8 cellular contexts compared by ENCODE assay signal in the genomic region with DNA sequence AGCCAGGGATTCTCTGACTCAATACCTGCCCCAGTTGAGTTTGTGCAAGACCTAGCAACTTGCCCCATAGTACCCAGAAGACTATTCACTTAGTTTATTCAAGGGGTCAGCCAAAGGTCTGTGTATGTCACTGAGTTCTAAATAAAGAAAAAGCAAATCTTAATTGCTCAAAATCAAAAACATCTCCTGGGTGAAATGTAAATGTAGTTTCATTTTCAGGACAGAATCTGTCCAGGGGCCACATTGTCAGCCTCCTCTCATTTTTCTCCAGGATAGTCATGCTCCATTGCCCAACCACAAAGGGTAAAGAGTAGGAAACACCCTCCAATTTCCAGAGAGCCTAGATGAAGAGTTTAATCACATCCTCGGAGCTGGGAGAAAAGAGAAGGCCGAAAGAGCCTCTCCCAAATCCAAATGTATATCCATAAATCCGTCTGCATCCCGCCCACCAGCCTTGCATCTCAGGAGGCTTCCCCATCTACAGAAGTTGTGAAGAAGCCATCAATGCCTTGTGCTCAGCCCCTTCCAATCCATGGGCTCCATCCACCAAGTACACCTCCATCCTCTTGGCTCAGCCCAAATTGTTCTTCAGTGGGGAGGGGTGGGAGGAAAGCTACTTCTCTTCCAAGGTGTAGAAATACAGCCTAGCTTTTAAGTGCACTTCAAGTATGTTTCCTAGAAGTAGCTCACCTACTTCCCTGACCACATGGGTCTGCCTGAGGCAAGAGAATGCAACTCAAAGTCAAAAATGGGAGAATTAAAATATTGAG. TPM values are rescaled to one million over a fixed set of nuclear protein-coding genes. Genes with fewer than 3 reads are reported as not detected.
DNase-seq lines count a peak whose midpoint lies in the region; ATAC-seq and TF ChIP-seq lines count a peak whose summit lies in the region.

No MANE protein-coding gene starts in this region.

- DNase-seq in T-helper 1 cell (no peak), SJSA1 (ENCODE audit: low read depth in 1 of 2, low spot score in 2 of 2) (peak; percentile 74 to 93), fibroblast of peridontal ligament (ENCODE audit: extremely low read depth) (peak; percentile 97), Calu3 (no peak)
- no peak for DNase-seq in stimulated activated naive B cell treated with anti-CD40 and anti-IgM and Interleukin-4, amounts not matched to agents 10 μg/mL and 1 μg/mL and 100 μg/mL, for 72 hours

- no peaks in the 10 kb centered on the region for H3K9me3 ChIP-seq in SJSA1 (replicated peaks)

- H3K4me3 Mint-ChIP-seq in T-helper 1 cell treated with Interleukin-12 subunit alpha and Interleukin-12 subunit beta and Interleukin-4 antibody, amounts not matched to agents 30 μg/mL and 1 μg/mL, for 36 hours = peak overlapping the region; percentile 66
- peak overlapping the region; percentile 39 to 61 for H3K4me3 Mint-ChIP-seq in stimulated activated naive B cell treated with anti-CD40 and anti-IgM and Interleukin-4, amounts not matched to agents 10 μg/mL and 1 μg/mL and 100 μg/mL, for 72 hours
- no peak overlapping the region for H3K4me3 Mint-ChIP-seq in Calu3 (ENCODE audit: low read depth, unreplicated experiment)

- ATAC-seq in stimulated activated naive B cell treated with anti-CD40 and anti-IgM and Interleukin-4, amounts not matched to agents 10 μg/mL and 1 μg/mL and 100 μg/mL, for 72 hours (replicated peaks) = peak in 1 of 2 donors; percentile 39
- ATAC-seq in GM21447 (IDR thresholded peaks at IDR 0.05; ENCODE audit: unreplicated experiment) (no peak), HG02981 (IDR thresholded peaks at IDR 0.05; ENCODE audit: unreplicated experiment) (no peak)

- H3K4me1 Mint-ChIP-seq in T-helper 1 cell treated with Interleukin-12 subunit alpha and Interleukin-12 subunit beta and Interleukin-4 antibody, amounts not matched to agents 30 μg/mL and 1 μg/mL, for 36 hours (ENCODE audit: low read depth) = peaks cover 82% of the 10 kb centered on the region
- H3K4me1 Mint-ChIP-seq in stimulated activated naive B cell treated with anti-CD40 and anti-IgM and Interleukin-4, amounts not matched to agents 10 μg/mL and 1 μg/mL and 100 μg/mL, for 72 hours = peaks cover 66 to 91% of the 10 kb centered on the region in 2 donors
- peaks cover 25% of the 10 kb centered on the region for H3K4me1 Mint-ChIP-seq in Calu3 (ENCODE audit: low read depth, unreplicated experiment)

- no TSS peak for BruUV-seq in Calu3 (replicated peaks; lab: Mats Ljungman, UMichigan)

- no peaks in the 10 kb centered on the region for H3K27me3 Mint-ChIP-seq in T-helper 1 cell treated with Interleukin-12 subunit alpha and Interleukin-12 subunit beta and Interleukin-4 antibody, amounts not matched to agents 30 μg/mL and 1 μg/mL, for 36 hours (ENCODE audit: low read depth)
- no peaks in the 10 kb centered on the region for H3K27me3 Mint-ChIP-seq in stimulated activated naive B cell treated with anti-CD40 and anti-IgM and Interleukin-4, amounts not matched to agents 10 μg/mL and 1 μg/mL and 100 μg/mL, for 72 hours
- H3K27me3 Mint-ChIP-seq in Calu3 (ENCODE audit: unreplicated experiment) = no peaks in the 10 kb centered on the region

- no peak for TF ChIP-seq CTCF in Calu3 (IDR thresholded peaks at IDR 0.05; ENCODE audit: unreplicated experiment)

- H3K9me3 Mint-ChIP-seq in T-helper 1 cell treated with Interleukin-12 subunit alpha and Interleukin-12 subunit beta and Interleukin-4 antibody, amounts not matched to agents 30 μg/mL and 1 μg/mL, for 36 hours = no peaks in the 10 kb centered on the region
- H3K9me3 Mint-ChIP-seq in stimulated activated naive B cell treated with anti-CD40 and anti-IgM and Interleukin-4, amounts not matched to agents 10 μg/mL and 1 μg/mL and 100 μg/mL, for 72 hours = no peaks in the 10 kb centered on the region
- peaks cover 6% of the 10 kb centered on the region for H3K9me3 Mint-ChIP-seq in Calu3 (ENCODE audit: low read depth, unreplicated experiment)

- H3K36me3 Mint-ChIP-seq in T-helper 1 cell treated with Interleukin-12 subunit alpha and Interleukin-12 subunit beta and Interleukin-4 antibody, amounts not matched to agents 30 μg/mL and 1 μg/mL, for 36 hours (ENCODE audit: low read depth) = peaks cover 74% of the 10 kb centered on the region
- peaks cover 22 to 48% of the 10 kb centered on the region in 2 donors for H3K36me3 Mint-ChIP-seq in stimulated activated naive B cell treated with anti-CD40 and anti-IgM and Interleukin-4, amounts not matched to agents 10 μg/mL and 1 μg/mL and 100 μg/mL, for 72 hours
- H3K36me3 Mint-ChIP-seq in Calu3 (ENCODE audit: insufficient read depth, unreplicated experiment) = no peaks in the 10 kb centered on the region

- CTCF ChIA-PET in Calu3 (lab: Charles Lee) = interaction anchor here (0.6 kb wide), 1 partner anchor 53 kb away, joined by 3 read pairs; no protein-coding TSS in a partner anchor

- peak overlapping the region; percentile 75 for H3K27ac Mint-ChIP-seq in T-helper 1 cell treated with Interleukin-12 subunit alpha and Interleukin-12 subunit beta and Interleukin-4 antibody, amounts not matched to agents 30 μg/mL and 1 μg/mL, for 36 hours
- H3K27ac Mint-ChIP-seq in stimulated activated naive B cell treated with anti-CD40 and anti-IgM and Interleukin-4, amounts not matched to agents 10 μg/mL and 1 μg/mL and 100 μg/mL, for 72 hours = peak overlapping the region; percentile 85
- H3K27ac Mint-ChIP-seq in Calu3 (ENCODE audit: unreplicated experiment) = no peak overlapping the region

- H3K4me3 ChIP-seq in SJSA1 = peak overlapping the region; percentile 17

- intact Hi-C loops in Calu3 (cut with micrococcal nuclease; ENCODE audit: unreplicated experiment) = no loop called here

- peaks cover 13% of the 10 kb centered on the region for H3K36me3 ChIP-seq in SJSA1

- H3K4me1 ChIP-seq in SJSA1 (replicated peaks) = peaks cover 58% of the 10 kb centered on the region

- peak overlapping the region; percentile 96 for H3K27ac ChIP-seq in SJSA1

- no peaks in the 10 kb centered on the region for H3K27me3 ChIP-seq in SJSA1 (replicated peaks)

RNA-seq across cellular contexts. Expression of gene ADAM19, which starts 26.9 kb away (rescaled TPM):
- total RNA-seq in SJSA1 (2014; rRNA removed; shearing (Covaris generic)) = 30.0 and 48.7 TPM in 2 replicates
- 5.2 and 16.2 TPM in 2 replicates for total RNA-seq in Calu3 (2022)

Comparison
In these comparisons a context has a peak if more than half of its experiments do, and no peak if none do; other contexts are left out.
1. DNase-seq: peak in SJSA1 (2 of 2) and fibroblast of peridontal ligament (single experiment); none in T-helper 1 cell (0 of 5), stimulated activated naive B cell treated with anti-CD40 and anti-IgM and Interleukin-4, amounts not matched to agents 10 μg/mL and 1 μg/mL and 100 μg/mL, for 72 hours (single experiment) and Calu3 (single experiment).